ENCODE assay signal across 19 cellular contexts in the genomic region with DNA sequence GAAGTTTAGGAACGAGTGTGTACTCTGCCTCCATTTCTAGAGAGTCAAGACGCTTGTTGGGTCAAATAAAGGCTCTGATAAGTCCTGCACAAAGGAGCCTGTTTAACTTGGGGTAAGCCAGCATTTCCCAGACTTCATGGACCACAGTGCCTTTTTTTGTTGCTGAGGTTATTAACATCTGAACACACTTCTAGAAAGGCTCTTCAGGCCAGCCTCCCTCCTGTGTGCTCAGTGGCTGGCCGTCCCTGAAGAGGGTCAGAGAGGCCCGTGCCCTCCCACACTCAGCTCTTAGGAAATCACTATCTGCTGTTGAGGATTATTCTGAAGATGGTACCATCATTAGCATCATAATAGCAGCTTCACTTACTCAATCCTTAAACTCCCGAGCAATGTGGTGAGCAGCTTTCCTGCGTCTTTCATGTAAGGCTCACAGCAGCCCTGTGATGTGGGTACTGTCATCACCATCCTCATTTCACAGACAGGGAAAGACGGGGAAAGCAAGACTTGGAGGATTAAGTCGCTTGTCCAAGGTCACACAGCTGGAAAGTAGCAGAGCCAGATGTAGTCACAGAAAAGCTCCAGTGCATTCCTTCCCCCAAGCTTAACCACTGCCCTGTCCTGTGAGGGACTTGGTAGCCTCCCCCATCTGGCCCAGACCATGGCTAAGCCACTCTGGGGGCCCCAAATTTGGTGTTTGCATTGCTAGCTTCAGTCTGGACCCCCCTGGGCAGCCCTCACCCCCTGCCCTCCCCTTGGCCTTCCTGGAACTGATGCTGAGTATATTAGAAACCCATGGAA.
DNase-seq lines count a peak whose midpoint lies in the region; ATAC-seq and TF ChIP-seq lines count a peak whose summit lies in the region.
"Had no signal": no experiment of that assay in that cellular context is flagged by ENCODE, and none has a peak within 500 bp of the region (broad histone marks: within the 10 kb centered on the region; RNA-seq: fewer than 3 reads in every experiment).

No MANE protein-coding gene starts in this region.

- H2BK20ac ChIP-seq in H9 (ENCODE audit: low read depth, low read length, poor library complexity, severe bottlenecking) = no peak overlapping the region

- no peak overlapping the region for H2BK15ac ChIP-seq in H9 (ENCODE audit: low read depth, low read length)

- H2BK12ac ChIP-seq in H9 (ENCODE audit: insufficient read length, low read depth, low read length) = no peak overlapping the region

- no peaks in the 10 kb centered on the region for H3K9me2 ChIP-seq in Karpas-422 (replicated peaks; ENCODE audit: insufficient read depth, low read length)

- H3K4me1 Mint-ChIP-seq in H9 = peaks cover 70 to 78% of the 10 kb centered on the region in 2 experiments
- H3K4me1 Mint-ChIP-seq in brain = peaks cover 99% of the 10 kb centered on the region
- H3K4me1 Mint-ChIP-seq: memory B cell had no signal

- H3K4ac ChIP-seq in H9 (ENCODE audit: low read depth, low read length) = no peak overlapping the region

- H3K4me2 ChIP-seq in H9 (ENCODE audit: insufficient read depth, insufficient read length, low read length) (peak overlapping the region; percentile 27), Karpas-422 (ENCODE audit: low read depth, low read length, poor library complexity, severe bottlenecking) (no peak overlapping the region)
- H3K4me2 ChIP-seq: KMS-11 had no signal

- H3K14ac ChIP-seq in H9 (ENCODE audit: insufficient read depth, low read length) = 0 out of 2 replicates have a peak overlapping the region, but pooled peaks have one; percentile 8

- H3K27ac ChIP-seq in H9 (ENCODE audit: insufficient read length, low read depth, low read length) = peak overlapping the region; percentile 31
- peak overlapping the region; percentile 40 for H3K27ac ChIP-seq in iPS-18a (ENCODE audit: low read length)
- H3K27ac ChIP-seq in Karpas-422 (ENCODE audit: low read length) = no peak overlapping the region
- H3K27ac ChIP-seq: epithelial cell of prostate, KMS-11, ovary had no signal

- H3K9ac ChIP-seq in H9 (ENCODE audit: extremely low read depth, insufficient read length, low read length) (no peak overlapping the region), iPS-18a (ENCODE audit: low read length) (no peak overlapping the region), Karpas-422 (ENCODE audit: low read length) (no peak overlapping the region)
- H3K9ac ChIP-seq: KMS-11 had no signal

- H4K20me1 ChIP-seq in H9 (ENCODE audit: control insufficient read depth, insufficient read depth, insufficient read length) (no peaks in the 10 kb centered on the region), Karpas-422 (ENCODE audit: insufficient read depth, low read depth, low read length) (no peaks in the 10 kb centered on the region)

- no peak overlapping the region for H3K18ac ChIP-seq in H9 (ENCODE audit: insufficient read length, low read depth, low read length)

- H3K27ac Mint-ChIP-seq in H9 (peak overlapping the region; percentile 88 to 93 (median 90)), brain (peak overlapping the region; percentile 55 to 97 (median 64))
- H3K27ac Mint-ChIP-seq: activated naive CD4-positive, alpha-beta T cell treated with anti-CD3 and anti-CD28 coated beads, Interleukin-2, amount 50 U/mL, for 24 hours; memory B cell had no signal

- H3K36me3 Mint-ChIP-seq in H9 (ENCODE audit: insufficient read depth in 1 of 3, low read depth in 3 of 3) (no peaks in the 10 kb centered on the region; a peak in 1 of 7 replicates), brain (no peaks in the 10 kb centered on the region)
- H3K36me3 Mint-ChIP-seq: memory B cell had no signal

- H3K4me3 Mint-ChIP-seq in H9 = peak overlapping the region; percentile 6 to 20; a peak in 3 of 5 replicates
- H3K4me3 Mint-ChIP-seq in brain = peak overlapping the region in 3 of 5 experiments; percentile 16 to 57 (median 50)
- H3K4me3 Mint-ChIP-seq: activated naive CD4-positive, alpha-beta T cell treated with anti-CD3 and anti-CD28 coated beads, Interleukin-2, amount 50 U/mL, for 24 hours; memory B cell had no signal

- H3K9me3 ChIP-seq in H9 (ENCODE audit: control insufficient read depth, low read depth, low read length) = no peaks in the 10 kb centered on the region
- no peaks in the 10 kb centered on the region for H3K9me3 ChIP-seq in iPS-18a (ENCODE audit: control insufficient read depth, low read depth, low read length)
- no peaks in the 10 kb centered on the region for H3K9me3 ChIP-seq in MG63
- H3K9me3 ChIP-seq in Karpas-422 (ENCODE audit: low read length) = no peaks in the 10 kb centered on the region
- H3K9me3 ChIP-seq: BE2C, ovary had no signal

- H2BK5ac ChIP-seq in H9 (ENCODE audit: insufficient read length, low read length) = no peak overlapping the region

- H3K4me3 ChIP-seq in iPS-18a (ENCODE audit: low read length) (peak overlapping the region; percentile 21), MG63 (no peak overlapping the region), Karpas-422 (ENCODE audit: low read length) (no peak overlapping the region)
- H3K4me3 ChIP-seq: ovary had no signal

- no peak overlapping the region for H3T11ph ChIP-seq in H9 (ENCODE audit: low read length)

- H3K4me1 ChIP-seq in H9 (ENCODE audit: insufficient read depth, low read length) (peaks cover 10% of the 10 kb centered on the region; the same call in 1 of the 2 replicates), iPS-18a (ENCODE audit: control insufficient read depth, low read depth, low read length) (peaks cover 41% of the 10 kb centered on the region), Karpas-422 (ENCODE audit: low read length) (no peaks in the 10 kb centered on the region)

- H3K23me2 ChIP-seq in H9 (ENCODE audit: insufficient read length, low read depth, low read length, poor library complexity, severe bottlenecking) = no peaks in the 10 kb centered on the region

- H2AK5ac ChIP-seq in H9 (ENCODE audit: insufficient read length, low read length) = no peak overlapping the region

- H3K9me3 Mint-ChIP-seq in H9 = no peaks in the 10 kb centered on the region
- H3K9me3 Mint-ChIP-seq in brain = no peaks in the 10 kb centered on the region
- H3K9me3 Mint-ChIP-seq: activated naive CD4-positive, alpha-beta T cell treated with anti-CD3 and anti-CD28 coated beads, Interleukin-2, amount 50 U/mL, for 24 hours; memory B cell had no signal

- DNase-seq in H9 = peak; percentile 70
- no peak for DNase-seq in sciatic nerve (ENCODE audit: low spot score)
- DNase-seq in DMS79 (lab: John Stamatoyannopoulos, UW) = no peak
- no peak for DNase-seq in midbrain (lab: John Stamatoyannopoulos, UW)
- DNase-seq in MG63 = no peak
- no peak for DNase-seq in Karpas-422
- DNase-seq: BE2C; cerebellar nuclear complex; hypothalamus; NCI-H1436; NCI-H510A treated with DMSO at 0.1 percent for 48 hours; ovary; stimulated activated CD4-positive, alpha-beta T cell treated with anti-CD3 and anti-CD28 coated beads, Interleukin-15, amount 100 ng/mL, for 24 hours had no signal

- no peak overlapping the region for H2BK120ac ChIP-seq in H9 (ENCODE audit: low read depth, low read length, poor library complexity, severe bottlenecking)

- no peaks in the 10 kb centered on the region for H3K36me3 ChIP-seq in iPS-18a (ENCODE audit: control insufficient read depth, low read depth, low read length)
- H3K36me3 ChIP-seq in MG63 = no peaks in the 10 kb centered on the region
- H3K36me3 ChIP-seq in Karpas-422 (ENCODE audit: insufficient read depth, low read length) = no peaks in the 10 kb centered on the region
- H3K36me3 ChIP-seq: BE2C, ovary had no signal

- H3K27me3 ChIP-seq in H9 (ENCODE audit: insufficient read depth, low read length) (no peaks in the 10 kb centered on the region), iPS-18a (ENCODE audit: control insufficient read depth, insufficient read depth, low read length) (no peaks in the 10 kb centered on the region), MG63 (no peaks in the 10 kb centered on the region), Karpas-422 (ENCODE audit: low read length) (no peaks in the 10 kb centered on the region)
- H3K27me3 ChIP-seq: BE2C, ovary had no signal

- no peaks in the 10 kb centered on the region for H3K79me1 ChIP-seq in H9 (ENCODE audit: insufficient read depth, low read depth, low read length, poor library complexity, severe bottlenecking)

- H3K27me3 Mint-ChIP-seq in H9 (ENCODE audit: low read depth) = peaks cover 2% of the 10 kb centered on the region
- H3K27me3 Mint-ChIP-seq in brain = no peaks in the 10 kb centered on the region
- H3K27me3 Mint-ChIP-seq: activated naive CD4-positive, alpha-beta T cell treated with anti-CD3 and anti-CD28 coated beads, Interleukin-2, amount 50 U/mL, for 24 hours had no signal

- no peak overlapping the region for H4K8ac ChIP-seq in H9 (replicated peaks; ENCODE audit: insufficient read length, low read depth, low read length)

- no peak overlapping the region for H3K56ac ChIP-seq in H9 (ENCODE audit: insufficient read length, low read depth, low read length)

- H4K5ac ChIP-seq in H9 (ENCODE audit: insufficient read length, low read depth, low read length) = no peak overlapping the region

- no peak overlapping the region for H4K91ac ChIP-seq in H9 (ENCODE audit: insufficient read length, low read depth, low read length)

- TF ChIP-seq CTCF in H9 (conservative IDR thresholded peaks at IDR 0.05) = no peak
- TF ChIP-seq CTCF in brain (conservative IDR thresholded peaks at IDR 0.05) = no peak

- H3K79me2 ChIP-seq in H9 (ENCODE audit: insufficient read depth, low read length) (no peaks in the 10 kb centered on the region), Karpas-422 (ENCODE audit: low read length) (no peaks in the 10 kb centered on the region)

- intact Hi-C loops in sciatic nerve (cut with DNase I) = no loop called here

- WGBS in H9 (ENCODE audit: extremely low coverage, insufficient read length, low lambda C conversion rate) = no CpG with 5 or more reads among the region's 8 CpGs

- no peak overlapping the region for H3K23ac ChIP-seq in H9 (ENCODE audit: insufficient read length, low read depth, low read length)

- peak; percentile 78 for ATAC-seq in sciatic nerve

- H2AFZ ChIP-seq in H9 (ENCODE audit: low read length) (no peak overlapping the region), Karpas-422 (ENCODE audit: low read length) (no peak overlapping the region)
